Comparison of ENCODE assay signal across 8 cellular contexts in genomic region chr14:104680056-104680805, GRCh38. TPM values are rescaled to one million over a fixed set of nuclear protein-coding genes. Genes with fewer than 3 reads are reported as not detected.
A peak's percentile ranks its signal among the peaks of the same experiment; 100 is the strongest.
DNase-seq lines count a peak whose midpoint lies in the region; TF ChIP-seq lines count a peak whose summit lies in the region.

No MANE protein-coding gene starts in this region.

- TF ChIP-seq CTCF in SK-N-SH (IDR thresholded peaks at IDR 0.05): no peak
- TF ChIP-seq CTCF in fibroblast of the aortic adventitia (IDR thresholded peaks at IDR 0.05; ENCODE audit: insufficient read depth, low read length): no peak
- no peak for TF ChIP-seq CTCF in prostate gland (IDR thresholded peaks at IDR 0.05)

- H4K20me1 ChIP-seq in SK-N-SH (ENCODE audit: insufficient read depth): no peaks in the 10 kb centered on the region

- POLR2A ChIA-PET in SK-N-SH (lab: Yijun Ruan, JAX): no interaction called here

- H3K4me1 ChIP-seq in SK-N-SH (ENCODE audit: control insufficient read depth in 1 of 2, insufficient read depth in 2 of 2, low read depth in 1 of 2, low read length in 1 of 2) (peaks cover 26 to 31% of the 10 kb centered on the region in 2 experiments; a peak in 3 of 4 replicates), prostate gland (replicated peaks) (peaks cover 24% of the 10 kb centered on the region)

- H3K79me2 ChIP-seq in SK-N-SH (ENCODE audit: insufficient read depth): peaks cover 3% of the 10 kb centered on the region; the same call in 1 of the 2 replicates

- H3K36me3 ChIP-seq in SK-N-SH (replicated peaks in 1 of 2; ENCODE audit: control insufficient read depth in 1 of 2, insufficient read depth in 2 of 2, low read length in 1 of 2) (no peaks in the 10 kb centered on the region), prostate gland (no peaks in the 10 kb centered on the region)

- no peak for TF ChIP-seq RAD21 in SK-N-SH (IDR thresholded peaks at IDR 0.05; ENCODE audit: low read length)

- WGBS in SK-N-SH (ENCODE audit: low lambda C conversion rate): 26% methylated on average over 14 of the region's 21 CpGs
- WGBS in prostate gland: 72% methylated on average over 21 of the region's 21 CpGs

- H3K4me2 ChIP-seq in SK-N-SH: peak overlapping the region; percentile 84

- H3K9ac ChIP-seq in SK-N-SH: peak overlapping the region; percentile 81

- H3F3A ChIP-seq in SK-N-SH (replicated peaks; ENCODE audit: insufficient read depth): peaks cover 7% of the 10 kb centered on the region

- H3K27ac ChIP-seq in SK-N-SH (ENCODE audit: low read depth in 2 of 2, low read length in 1 of 2) (peak overlapping the region; percentile 73 to 97), prostate gland (peak overlapping the region; percentile 49 to 77)

- TF ChIP-seq EP300 in SK-N-SH (IDR thresholded peaks at IDR 0.05; ENCODE audit: borderline replicate concordance in 1 of 2, low read depth in 1 of 2, low read length in 1 of 2): no peak

- peak overlapping the region in 1 of 2 experiments; percentile 36; a peak in 2 of 4 replicates for H3K4me3 ChIP-seq in SK-N-SH (ENCODE audit: low read depth in 2 of 2, low read length in 1 of 2)
- no peak overlapping the region for H3K4me3 ChIP-seq in fibroblast of the aortic adventitia (ENCODE audit: low read depth, low read length)
- no peak overlapping the region for H3K4me3 ChIP-seq in prostate gland

- H3K9me2 ChIP-seq in SK-N-SH: no peaks in the 10 kb centered on the region

- no peaks in the 10 kb centered on the region for H3K27me3 ChIP-seq in SK-N-SH (ENCODE audit: insufficient read depth)
- no peaks in the 10 kb centered on the region for H3K27me3 ChIP-seq in prostate gland (replicated peaks; ENCODE audit: insufficient read depth)

- H2AFZ ChIP-seq in SK-N-SH (ENCODE audit: low read depth): no peak overlapping the region

- H3K9me3 ChIP-seq in SK-N-SH (no peaks in the 10 kb centered on the region), prostate gland (no peaks in the 10 kb centered on the region)

- intact Hi-C loops in prostate gland (cut with DNase I): no loop called here

- DNase-seq in EL (peak; percentile 86), SK-N-SH (no peak), fibroblast of the aortic adventitia (ENCODE audit: low read depth) (peak; percentile 77), prostate gland (ENCODE audit: low spot score) (no peak), mesenteric fat pad (ENCODE audit: low spot score) (no peak), OCI-M1 (lab: John Stamatoyannopoulos, UW) (no peak), middle frontal gyrus (ENCODE audit: extremely low spot score, low spot score) (no peak)
- DNase-seq in activated CD4-positive, alpha-beta T cell treated with anti-CD3 and anti-CD28 coated beads for 4 hours: no peak

- no peak for TF ChIP-seq POLR2A in prostate gland (IDR thresholded peaks at IDR 0.05)

- CTCF ChIA-PET in SK-N-SH (lab: Yijun Ruan, JAX): interaction anchor here (1.1 to 2.4 kb wide), 7 partner anchors 11 to 88 kb away, joined by 3 to 7 read pairs (median 3); partner anchors contain the start of gene SIVA1

TF ChIP-seq in SK-N-SH, 30 proteins besides CTCF, POLR2A, EP300 and RAD21:
- TF ChIP-seq TCF12 (IDR thresholded peaks at IDR 0.05): no peak
- TF ChIP-seq JUND (IDR thresholded peaks at IDR 0.05): peak; percentile 76; the same call in 1 of the 2 replicates
- peak; percentile 93 for TF ChIP-seq FOSL2 (IDR thresholded peaks at IDR 0.05; ENCODE audit: borderline replicate concordance, low read depth)

RNA-seq across cellular contexts. Expression of gene INF2, which starts 9.2 kb away (rescaled TPM):
- polyA plus RNA-seq in SK-N-SH (2012; rRNA removed): 20.1 and 32.5 TPM in 2 replicates
- polyA plus RNA-seq in SK-N-SH (2012; cell fraction: cytosol; rRNA removed): 15.4 and 20.2 TPM in 2 replicates
- 97.9 and 115 TPM in 2 replicates for polyA plus RNA-seq in SK-N-SH (2012; cell fraction: nucleus; rRNA removed)
- total RNA-seq in fibroblast of the aortic adventitia (ENCODE audit: low replicate concordance) (38.3 and 64.0 TPM in 2 replicates), prostate gland (100 to 1,000 TPM in 1 of 2 donors, 10 to 100 TPM in 1; 50.1 to 210 TPM), mesenteric fat pad (160 TPM)

RNA-seq across cellular contexts. Expression of gene ADSS1, which starts 43.8 kb away (rescaled TPM):
- polyA plus RNA-seq in SK-N-SH (2012; rRNA removed): 11.8 and 14.3 TPM in 2 replicates
- 11.0 and 11.2 TPM in 2 replicates for polyA plus RNA-seq in SK-N-SH (2012; cell fraction: cytosol; rRNA removed)
- 44.6 and 48.8 TPM in 2 replicates for polyA plus RNA-seq in SK-N-SH (2012; cell fraction: nucleus; rRNA removed)
- total RNA-seq in fibroblast of the aortic adventitia (ENCODE audit: low replicate concordance) (0.65 and 4.8 TPM in 2 replicates), prostate gland (10 to 100 TPM; 18.3 to 44.4 TPM), mesenteric fat pad (5.2 TPM)

Comparison
In these comparisons a context has a peak if more than half of its experiments do, and no peak if none do; other contexts are left out.
1. DNase-seq: peak in EL (single experiment) and fibroblast of the aortic adventitia (single experiment); none in SK-N-SH (single experiment), prostate gland (single experiment), activated CD4-positive, alpha-beta T cell treated with anti-CD3 and anti-CD28 coated beads for 4 hours (0 of 2), mesenteric fat pad (single experiment), OCI-M1 (single experiment) and middle frontal gyrus (single experiment).